In genomic region chr10:123149568-123150228, GRCh38 we compare ENCODE assay signal across 1 cellular context.
TF ChIP-seq lines count a peak whose summit lies in the region.

No MANE protein-coding gene starts in this region.

TF ChIP-seq in IMR-90, 13 proteins besides CTCF, POLR2A, EP300 and RAD21:
- no peak for TF ChIP-seq SMC3 (IDR thresholded peaks at IDR 0.05; ENCODE audit: low read depth, low read length)
- TF ChIP-seq MXI1 (IDR thresholded peaks at IDR 0.05; ENCODE audit: borderline replicate concordance, low read depth, low read length) = no peak
- no peak for TF ChIP-seq USF2 (IDR thresholded peaks at IDR 0.05; ENCODE audit: low read depth, low read length)
- no peak for TF ChIP-seq CHD1 (IDR thresholded peaks at IDR 0.05; ENCODE audit: low read depth, low read length)
- no peak for TF ChIP-seq BHLHE40 (IDR thresholded peaks at IDR 0.05; ENCODE audit: low read depth, low read length)
- TF ChIP-seq CEBPB (IDR thresholded peaks at IDR 0.05; ENCODE audit: low read depth, low read length) = no peak
- TF ChIP-seq MAFK (IDR thresholded peaks at IDR 0.05; ENCODE audit: low read depth, low read length) = no peak
